Comparison of ENCODE assay signal across 23 cellular contexts in the genomic region with DNA sequence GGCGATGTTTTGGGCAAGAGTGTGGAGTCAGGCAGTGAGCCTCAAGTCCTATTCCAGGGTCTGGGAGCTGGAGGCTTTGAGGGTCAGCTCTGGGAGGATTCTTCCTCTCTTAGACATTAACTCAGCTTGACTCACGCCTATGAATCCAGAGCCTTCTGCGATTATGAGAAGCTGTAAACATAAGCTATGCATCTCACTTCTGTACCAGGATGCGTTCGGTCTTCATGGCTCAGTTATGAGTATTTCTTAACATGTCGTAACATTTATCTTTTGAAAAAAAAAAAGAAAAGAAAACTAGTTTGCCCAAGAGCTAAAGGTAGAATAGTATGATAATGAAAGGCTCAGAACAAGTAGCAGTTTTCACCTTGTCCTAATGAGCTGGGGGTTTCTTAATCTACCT. TPM values are rescaled to one million over a fixed set of nuclear protein-coding genes. Genes with fewer than 3 reads are reported as not detected.
"Had no signal": no experiment of that assay in that cellular context is flagged by ENCODE, and none has a peak within 500 bp of the region (broad histone marks: within the 10 kb centered on the region; RNA-seq: fewer than 3 reads in every experiment).

No MANE protein-coding gene starts in this region.

- H3K4me3 ChIP-seq: cardiac muscle cell, gastroesophageal sphincter, heart left ventricle, ovary, right lobe of liver, testis, upper lobe of right lung had no signal

- H3K9me3 ChIP-seq: ovary, right lobe of liver, testis, upper lobe of right lung had no signal

- H3K36me3 ChIP-seq: cardiac muscle cell, gastroesophageal sphincter, heart left ventricle, ovary, right lobe of liver, upper lobe of right lung had no signal

- H3K27me3 ChIP-seq: cardiac muscle cell, ovary, right lobe of liver, testis, upper lobe of right lung had no signal

- ATAC-seq: activated CD4-positive, CD25-positive, alpha-beta regulatory T cell treated with anti-CD3 and anti-CD28 coated beads, Interleukin-2, amount 50 U/mL, for 24 hours; activated CD8-positive, alpha-beta T cell treated with anti-CD3 and anti-CD28 coated beads, Interleukin-2, amount 10 ng/mL, durations not matched to agents 7 days and 5 days; activated T-cell treated with anti-CD3 and anti-CD28 coated beads, Interleukin-2, amount 50 U/mL, for 4 hours; gastroesophageal sphincter; heart left ventricle; naive thymus-derived CD8-positive, alpha-beta T cell; right lobe of liver; stimulated activated memory B cell treated with anti-CD40 and anti-IgM and Interleukin-4, amounts not matched to agents 10 μg/mL and 1 μg/mL and 100 μg/mL, for 72 hours; upper lobe of right lung had no signal

- H3K27ac ChIP-seq: cardiac muscle cell, gastroesophageal sphincter, heart left ventricle, ovary, right lobe of liver, testis, upper lobe of right lung had no signal

- DNase-seq: activated CD4-positive, alpha-beta T cell treated with anti-CD3 and anti-CD28 coated beads, Interleukin-2, amount 10 ng/mL, durations not matched to agents 7 days and 5 days; activated CD8-positive, alpha-beta T cell treated with anti-CD3 and anti-CD28 coated beads, Interleukin-2, amount 10 ng/mL, durations not matched to agents 7 days and 5 days; activated effector memory CD4-positive, alpha-beta T cell treated with Interleukin-2 at 50 U/mL for 16 hours; activated naive CD4-positive, alpha-beta T cell treated with anti-CD3 and anti-CD28 coated beads, Interleukin-2, amount 10 ng/mL, durations not matched to agents 7 days and 5 days; activated T-cell treated with anti-CD3 and anti-CD28 coated beads, Interleukin-2, amount 50 U/mL, for 4 hours; dermis blood vessel endothelial cell; effector memory CD4-positive, alpha-beta T cell; heart left ventricle; immature natural killer cell; naive thymus-derived CD8-positive, alpha-beta T cell; ovary; right lobe of liver; small intestine; stimulated activated CD4-positive, alpha-beta T cell treated with anti-CD3 and anti-CD28 coated beads, Interleukin-4, amount 100 ng/mL, for 4 hours; T-helper 1 cell; T1000; testis; upper lobe of right lung had no signal

- H3K4me1 ChIP-seq: testis had no signal

RNA-seq across cellular contexts. Expression of gene SHROOM2, which starts 4.6 kb away (rescaled TPM):
- total RNA-seq: activated CD4-positive, alpha-beta T cell treated with anti-CD3 and anti-CD28 coated beads, Interleukin-2, amount 10 ng/mL, durations not matched to agents 7 days and 5 days; activated CD8-positive, alpha-beta T cell treated with anti-CD3 and anti-CD28 coated beads, Interleukin-2, amount 10 ng/mL, durations not matched to agents 7 days and 5 days; naive thymus-derived CD8-positive, alpha-beta T cell had no signal
- polyA plus RNA-seq: immature natural killer cell; naive thymus-derived CD8-positive, alpha-beta T cell had no signal

RNA-seq across cellular contexts. Expression of gene GPR143, which starts 25.2 kb away (rescaled TPM):
- total RNA-seq: activated CD4-positive, alpha-beta T cell treated with anti-CD3 and anti-CD28 coated beads, Interleukin-2, amount 10 ng/mL, durations not matched to agents 7 days and 5 days; activated CD8-positive, alpha-beta T cell treated with anti-CD3 and anti-CD28 coated beads, Interleukin-2, amount 10 ng/mL, durations not matched to agents 7 days and 5 days; activated T-cell treated with anti-CD3 and anti-CD28 coated beads, Interleukin-2, amount 50 U/mL, for 4 hours; chondrocyte; gastroesophageal sphincter; naive thymus-derived CD8-positive, alpha-beta T cell had no signal
- polyA plus RNA-seq: naive thymus-derived CD8-positive, alpha-beta T cell had no signal
